Comparison of ENCODE assay signal across 28 cellular contexts in the genomic region with DNA sequence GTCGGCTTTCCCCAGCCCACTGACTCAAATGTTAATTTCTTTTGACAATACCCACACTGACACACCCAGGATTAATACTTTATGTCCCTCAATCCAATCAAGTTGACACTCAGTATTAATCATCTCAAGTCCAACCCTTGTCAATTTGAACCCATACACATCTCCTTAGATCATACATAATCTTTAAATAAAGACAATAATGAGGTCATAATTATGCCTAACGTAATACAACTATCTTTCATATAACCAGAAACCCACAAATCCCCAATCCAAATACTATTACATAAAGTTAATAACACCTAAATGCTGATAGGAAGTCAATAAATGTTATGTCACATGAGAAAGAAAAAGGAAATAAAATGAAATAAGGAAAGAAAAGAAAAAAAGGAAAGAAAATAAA.
"Had no signal": no experiment of that assay in that cellular context is flagged by ENCODE, and none has a peak within 500 bp of the region (broad histone marks: within the 10 kb centered on the region; RNA-seq: fewer than 3 reads in every experiment).

No MANE protein-coding gene starts in this region.

- H3K27me3 ChIP-seq: colonic mucosa, dorsolateral prefrontal cortex, esophagus muscularis mucosa, esophagus squamous epithelium, foreskin keratinocyte, gastrocnemius medialis, gastroesophageal sphincter, heart left ventricle, heart right ventricle had no signal

- H3K36me3 ChIP-seq: colonic mucosa, esophagus muscularis mucosa, esophagus squamous epithelium, gastrocnemius medialis, gastroesophageal sphincter, heart left ventricle, heart right ventricle had no signal

- H3K27ac ChIP-seq: colonic mucosa, coronary artery, dorsolateral prefrontal cortex, epithelial cell of prostate, esophagus muscularis mucosa, esophagus squamous epithelium, foreskin keratinocyte, gastrocnemius medialis, gastroesophageal sphincter, heart left ventricle, heart right ventricle had no signal

- DNase-seq: colonic mucosa; cortex of kidney; dermis blood vessel endothelial cell; dorsolateral prefrontal cortex; effector CD4-positive, alpha-beta T cell; effector CD8-positive, alpha-beta T cell; effector memory CD4-positive, alpha-beta T cell; effector memory CD8-positive, alpha-beta T cell; endodermal cell; erythroblast; esophagus squamous epithelium; foreskin fibroblast; foreskin melanocyte; gastrocnemius medialis; glutamatergic neuron; head of caudate nucleus; heart left ventricle; heart right ventricle had no signal

- FAIRE-seq: colon, endometrium, endothelial cell of umbilical vein, frontal cortex had no signal

- ATAC-seq: effector memory CD8-positive, alpha-beta T cell; esophagus mucosa; foreskin keratinocyte; gastrocnemius medialis; gastroesophageal sphincter; heart left ventricle; heart right ventricle had no signal

- H3K9me3 ChIP-seq: colonic mucosa, esophagus muscularis mucosa, gastrocnemius medialis, gastroesophageal sphincter had no signal

- H3K4me1 ChIP-seq: colonic mucosa, esophagus muscularis mucosa, esophagus squamous epithelium, foreskin keratinocyte, gastrocnemius medialis, gastroesophageal sphincter, heart left ventricle, heart right ventricle had no signal

- H3K4me3 ChIP-seq: colonic mucosa, coronary artery, dorsolateral prefrontal cortex, esophagus muscularis mucosa, esophagus squamous epithelium, gastrocnemius medialis, gastroesophageal sphincter, heart left ventricle, heart right ventricle had no signal
